In genomic region chr6:14129572-14129971, GRCh38 we compare ENCODE assay signal across 8 cellular contexts. TPM values are rescaled to one million over a fixed set of nuclear protein-coding genes. Genes with fewer than 3 reads are reported as not detected.
A peak's percentile ranks its signal among the peaks of the same experiment; 100 is the strongest.
DNase-seq lines count a peak whose midpoint lies in the region; ATAC-seq and TF ChIP-seq lines count a peak whose summit lies in the region.

No MANE protein-coding gene starts in this region.

- DNase-seq in DMS114 treated with DMSO at 0.1 percent for 48 hours (lab: John Stamatoyannopoulos, UW; ENCODE audit: unreplicated experiment), result peak; percentile 66
- peak; percentile 69 for DNase-seq in NCI-H1694 treated with DMSO at 0.1 percent for 48 hours (lab: John Stamatoyannopoulos, UW)
- DNase-seq in fibroblast of villous mesenchyme (ENCODE audit: low read depth), result peak; percentile 50
- peak; percentile 43 for DNase-seq in non-pigmented ciliary epithelial cell (ENCODE audit: low read depth)

- H3K4me3 ChIP-seq in WI38 (ENCODE audit: low read depth, low read length), result no peak overlapping the region
- H3K4me3 ChIP-seq in fibroblast of villous mesenchyme (ENCODE audit: low read depth, low read length), result no peak overlapping the region

- ATAC-seq in GM21447 (IDR thresholded peaks at IDR 0.05; ENCODE audit: unreplicated experiment) (peak; percentile 50), GM18520 (IDR thresholded peaks at IDR 0.05; ENCODE audit: unreplicated experiment) (no peak), HG03442 (IDR thresholded peaks at IDR 0.05; ENCODE audit: unreplicated experiment) (no peak)

- peak; percentile 22; the same call in 1 of the 2 replicates for TF ChIP-seq CTCF in WI38 (IDR thresholded peaks at IDR 0.05; ENCODE audit: low read depth, low read length)
- peak; percentile 54 for TF ChIP-seq CTCF in fibroblast of villous mesenchyme (IDR thresholded peaks at IDR 0.05; ENCODE audit: insufficient read depth, low read depth, low read length)

RNA-seq across cellular contexts. Expression of gene CD83, which starts 12.0 kb away (rescaled TPM):
- 0.32 and 0.86 TPM in 2 replicates for total RNA-seq in fibroblast of villous mesenchyme
